ENCODE assay signal across 8 cellular contexts in the genomic region with DNA sequence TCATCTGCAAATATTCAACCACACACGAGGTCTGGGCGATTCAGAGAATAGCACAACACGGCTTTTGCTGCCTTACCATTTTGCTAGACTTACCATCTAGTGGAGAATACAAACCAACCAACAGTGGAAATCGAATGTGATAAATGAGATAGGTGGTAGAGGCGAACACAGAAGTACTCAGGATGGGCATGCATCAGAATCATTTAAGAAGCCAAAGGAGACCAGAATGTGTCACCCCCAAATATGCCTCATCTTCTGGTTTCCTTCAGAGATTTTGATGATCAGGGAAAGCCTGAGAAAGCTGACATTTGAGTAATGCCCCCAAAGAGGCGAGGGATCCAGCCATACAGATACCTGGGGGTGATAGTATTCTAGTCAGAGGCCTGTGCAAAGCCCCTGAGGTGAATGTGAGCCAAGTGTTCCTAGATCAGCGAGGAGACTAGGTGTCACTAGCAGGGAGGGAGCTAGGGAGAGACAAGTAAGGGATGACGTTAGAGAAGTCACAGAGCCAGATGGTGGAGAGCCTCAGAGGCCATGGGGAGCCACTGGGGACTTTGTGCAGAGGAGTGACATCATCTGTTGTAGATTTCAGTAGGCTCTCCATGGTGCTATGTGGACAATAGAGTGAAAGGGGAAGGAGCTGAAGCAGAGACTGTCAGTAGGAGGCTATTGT. TPM values are rescaled to one million over a fixed set of nuclear protein-coding genes. Genes with fewer than 3 reads are reported as not detected.
DNase-seq lines count a peak whose midpoint lies in the region; ATAC-seq and TF ChIP-seq lines count a peak whose summit lies in the region.

No MANE protein-coding gene starts in this region.

- H3K9me3 ChIP-seq in lower lobe of right lung = no peaks in the 10 kb centered on the region

- no peak overlapping the region for H3K4me3 ChIP-seq in lower lobe of right lung

- H3K36me3 Mint-ChIP-seq in activated T-cell treated with anti-CD3 and anti-CD28 coated beads, Interleukin-2, amount 50 U/mL, for 24 hours (ENCODE audit: low read depth) = peaks cover 31% of the 10 kb centered on the region

- H3K9me3 Mint-ChIP-seq in activated T-cell treated with anti-CD3 and anti-CD28 coated beads, Interleukin-2, amount 50 U/mL, for 24 hours = no peaks in the 10 kb centered on the region

- TF ChIP-seq CTCF in lower lobe of right lung (IDR thresholded peaks at IDR 0.05) = no peak

- H3K27ac ChIP-seq in lower lobe of right lung = peak overlapping the region; percentile 81

- H3K4me1 ChIP-seq in lower lobe of right lung = peaks cover 10% of the 10 kb centered on the region

- intact Hi-C loops in lower lobe of right lung (cut with DNase I) = no loop called here

- peaks cover 27% of the 10 kb centered on the region for H3K27me3 Mint-ChIP-seq in activated T-cell treated with anti-CD3 and anti-CD28 coated beads, Interleukin-2, amount 50 U/mL, for 24 hours

- no peaks in the 10 kb centered on the region for H3K36me3 ChIP-seq in lower lobe of right lung

- peak overlapping the region; percentile 94 for H3K27ac Mint-ChIP-seq in activated T-cell treated with anti-CD3 and anti-CD28 coated beads, Interleukin-2, amount 50 U/mL, for 24 hours

- DNase-seq in EH (ENCODE audit: low read depth) (peak; percentile 14), lower lobe of right lung (no peak), SK-N-DZ (ENCODE audit: low spot score) (no peak), inferior parietal cortex (ENCODE audit: extremely low spot score) (no peak), NCI-H1092 (lab: John Stamatoyannopoulos, UW) (no peak), A172 (ENCODE audit: low spot score) (no peak)
- DNase-seq in activated T-cell treated with anti-CD3 and anti-CD28 coated beads, Interleukin-2, amount 50 U/mL, for 24 hours = peak; percentile 51

- no peaks in the 10 kb centered on the region for H3K27me3 ChIP-seq in lower lobe of right lung (ENCODE audit: low read depth)

- ATAC-seq in HG03039 (IDR thresholded peaks at IDR 0.05; ENCODE audit: unreplicated experiment) (peak; percentile 26), lower lobe of right lung (peak; percentile 13 to 29)

- peaks cover 72% of the 10 kb centered on the region for H3K4me1 Mint-ChIP-seq in activated T-cell treated with anti-CD3 and anti-CD28 coated beads, Interleukin-2, amount 50 U/mL, for 24 hours (ENCODE audit: low read depth)

- H3K4me3 Mint-ChIP-seq in activated T-cell treated with anti-CD3 and anti-CD28 coated beads, Interleukin-2, amount 50 U/mL, for 24 hours = peak overlapping the region; percentile 87

RNA-seq across cellular contexts. Expression of gene MTMR1, which starts 1.7 kb away (rescaled TPM):
- 22.4 TPM for total RNA-seq in lower lobe of right lung
- polyA plus RNA-seq in SK-N-DZ (2014; cell fraction: cytosol; rRNA removed) = 10.3 and 14.4 TPM in 2 replicates
- 23.4 and 29.0 TPM in 2 replicates for polyA plus RNA-seq in SK-N-DZ (2014; cell fraction: nucleus; rRNA removed)
- total RNA-seq in A172 (2014; rRNA removed; shearing (Covaris generic)) = 25.6 and 34.3 TPM in 2 replicates

Comparison
In these comparisons a context has a peak if more than half of its experiments do, and no peak if none do; other contexts are left out.
1. DNase-seq: peak in EH (single experiment) and activated T-cell treated with anti-CD3 and anti-CD28 coated beads, Interleukin-2, amount 50 U/mL, for 24 hours (single experiment); none in lower lobe of right lung (single experiment), SK-N-DZ (single experiment), inferior parietal cortex (single experiment), NCI-H1092 (single experiment) and A172 (single experiment).